16 cellular contexts compared by ENCODE assay signal in genomic region chr11:16395601-16396000, GRCh38. TPM values are rescaled to one million over a fixed set of nuclear protein-coding genes. Genes with fewer than 3 reads are reported as not detected.
"Had no signal": no experiment of that assay in that cellular context is flagged by ENCODE, and none has a peak within 500 bp of the region (broad histone marks: within the 10 kb centered on the region; RNA-seq: fewer than 3 reads in every experiment).

No MANE protein-coding gene starts in this region.

- H3K36me3 Mint-ChIP-seq: immature natural killer cell, naive B cell had no signal

- H3K9me3 Mint-ChIP-seq: activated CD4-positive, alpha-beta T cell treated with anti-CD3 and anti-CD28 coated beads, Interleukin-2, amount 10 ng/mL, durations not matched to agents 7 days and 5 days had no signal

- H3K36me3 ChIP-seq: esophagus squamous epithelium, right atrium auricular region, spleen, upper lobe of left lung had no signal

- DNase-seq: activated B cell treated with CpG ODN at 0.5 μM for 24 hours; activated CD4-positive, alpha-beta T cell treated with anti-CD3 and anti-CD28 coated beads, Interleukin-2, amount 10 ng/mL, durations not matched to agents 7 days and 5 days; activated CD8-positive, alpha-beta memory T cell treated with anti-CD3 and anti-CD28 coated beads for 24 hours; activated naive CD4-positive, alpha-beta T cell; aorta; esophagus squamous epithelium; immature natural killer cell; left colon; naive B cell; SHP77 treated with DMSO at 0.1 percent for 48 hours; spleen; stimulated activated naive CD8-positive, alpha-beta T cell treated with anti-CD3 and anti-CD28 coated beads, Interleukin-15, amount 100 ng/mL, for 72 hours; upper lobe of left lung had no signal

- H3K9ac ChIP-seq: parathyroid adenoma had no signal

- H3K27me3 ChIP-seq: esophagus squamous epithelium, right atrium auricular region, spleen, upper lobe of left lung had no signal

- ATAC-seq: left colon; stimulated activated naive CD8-positive, alpha-beta T cell treated with anti-CD3 and anti-CD28 coated beads, Interleukin-15, amount 100 ng/mL, for 72 hours had no signal

- H3K4me3 ChIP-seq: esophagus squamous epithelium, right atrium auricular region, spleen, upper lobe of left lung had no signal

- H3K4me3 Mint-ChIP-seq: activated B cell treated with CpG ODN at 0.5 μM for 24 hours; activated CD4-positive, alpha-beta T cell treated with anti-CD3 and anti-CD28 coated beads, Interleukin-2, amount 10 ng/mL, durations not matched to agents 7 days and 5 days; immature natural killer cell; naive B cell; stimulated activated naive CD8-positive, alpha-beta T cell treated with anti-CD3 and anti-CD28 coated beads, Interleukin-15, amount 100 ng/mL, for 72 hours; T-helper 1 cell treated with Interleukin-12 subunit alpha and Interleukin-12 subunit beta and Interleukin-4 antibody, amounts not matched to agents 30 μg/mL and 1 μg/mL, for 36 hours had no signal

- H3K27ac ChIP-seq: esophagus squamous epithelium, parathyroid adenoma, right atrium auricular region, spleen, upper lobe of left lung had no signal

- H3K4me1 ChIP-seq: parathyroid adenoma, right atrium auricular region, spleen, upper lobe of left lung had no signal

- H3K27me3 Mint-ChIP-seq: activated B cell treated with CpG ODN at 0.5 μM for 24 hours; activated CD4-positive, alpha-beta T cell treated with anti-CD3 and anti-CD28 coated beads, Interleukin-2, amount 10 ng/mL, durations not matched to agents 7 days and 5 days; naive B cell; stimulated activated naive CD8-positive, alpha-beta T cell treated with anti-CD3 and anti-CD28 coated beads, Interleukin-15, amount 100 ng/mL, for 72 hours had no signal

- H3K27ac Mint-ChIP-seq: activated B cell treated with CpG ODN at 0.5 μM for 24 hours; activated CD4-positive, alpha-beta T cell treated with anti-CD3 and anti-CD28 coated beads, Interleukin-2, amount 10 ng/mL, durations not matched to agents 7 days and 5 days; immature natural killer cell; naive B cell; stimulated activated naive CD8-positive, alpha-beta T cell treated with anti-CD3 and anti-CD28 coated beads, Interleukin-15, amount 100 ng/mL, for 72 hours; T-helper 1 cell treated with Interleukin-12 subunit alpha and Interleukin-12 subunit beta and Interleukin-4 antibody, amounts not matched to agents 30 μg/mL and 1 μg/mL, for 36 hours had no signal

- H3K79me2 ChIP-seq: parathyroid adenoma had no signal

- H3K9me3 ChIP-seq: esophagus squamous epithelium, right atrium auricular region, spleen, upper lobe of left lung had no signal

- H2AFZ ChIP-seq: parathyroid adenoma had no signal

- H3K4me1 Mint-ChIP-seq: activated B cell treated with CpG ODN at 0.5 μM for 24 hours; activated CD4-positive, alpha-beta T cell treated with anti-CD3 and anti-CD28 coated beads, Interleukin-2, amount 10 ng/mL, durations not matched to agents 7 days and 5 days; immature natural killer cell; naive B cell; stimulated activated naive CD8-positive, alpha-beta T cell treated with anti-CD3 and anti-CD28 coated beads, Interleukin-15, amount 100 ng/mL, for 72 hours had no signal

RNA-seq across cellular contexts. Expression of gene SOX6, which starts 39.3 kb away (rescaled TPM):
- total RNA-seq: activated B cell treated with CpG ODN at 0.5 μM for 24 hours; activated CD4-positive, alpha-beta T cell treated with anti-CD3 and anti-CD28 coated beads, Interleukin-2, amount 10 ng/mL, durations not matched to agents 7 days and 5 days had no signal
- polyA plus RNA-seq: immature natural killer cell had no signal
